In the genomic region with DNA sequence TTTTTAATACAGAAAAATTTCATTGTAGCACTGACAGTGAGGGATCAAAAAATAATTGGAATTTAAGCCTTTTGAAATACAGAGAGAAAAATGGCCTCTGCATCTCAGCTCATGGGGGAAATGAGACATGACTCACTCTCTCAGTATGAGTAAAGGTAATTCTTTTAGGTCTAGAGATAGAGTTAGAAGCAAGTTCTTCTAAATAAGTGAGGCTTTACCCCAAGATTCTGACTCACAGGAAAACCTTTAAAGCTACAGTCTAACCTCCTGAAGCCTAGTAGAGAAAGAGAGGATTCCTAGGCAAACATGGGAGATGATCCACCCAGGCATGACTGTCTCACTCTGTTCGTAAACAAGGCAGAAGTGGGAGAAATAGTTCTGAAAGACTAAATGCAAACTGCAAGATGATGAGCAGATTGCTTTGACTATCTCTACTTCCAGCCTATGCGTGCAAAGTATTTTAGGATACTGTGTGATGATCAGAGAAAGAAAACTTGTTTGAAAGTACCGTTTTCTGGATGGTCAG, we compare ENCODE assay signal across 8 cellular contexts.
DNase-seq lines count a peak whose midpoint lies in the region; ATAC-seq and TF ChIP-seq lines count a peak whose summit lies in the region.

No MANE protein-coding gene starts in this region.

- no peaks in the 10 kb centered on the region for H3K36me3 Mint-ChIP-seq in effector memory CD8-positive, alpha-beta T cell (ENCODE audit: insufficient read depth)

- no TSS peak for BruUV-seq in OCI-LY7 (replicated peaks; lab: Mats Ljungman, UMichigan)

- peaks cover 8 to 17% of the 10 kb centered on the region in 2 donors for H3K9me3 Mint-ChIP-seq in effector memory CD8-positive, alpha-beta T cell

- intact Hi-C loops in OCI-LY7 (cut with micrococcal nuclease; ENCODE audit: unreplicated experiment) (no loop called here), tibial artery (cut with DNase I; ENCODE audit: low total_unique reads) (no loop called here)

- H3K27me3 Mint-ChIP-seq in effector memory CD8-positive, alpha-beta T cell = no peaks in the 10 kb centered on the region

- H3K27me3 ChIP-seq in tibial artery = no peaks in the 10 kb centered on the region

- no peaks in the 10 kb centered on the region for H3K9me3 ChIP-seq in OCI-LY7 (ENCODE audit: low read length)
- H3K9me3 ChIP-seq in tibial artery = no peaks in the 10 kb centered on the region

- no peak overlapping the region for H3K4me3 ChIP-seq in cardiac fibroblast (replicated peaks in 1 of 2; ENCODE audit: low read depth in 2 of 2, low read length in 2 of 2)
- no peak overlapping the region for H3K4me3 ChIP-seq in OCI-LY7 (ENCODE audit: low read depth, low read length, poor library complexity, severe bottlenecking)
- H3K4me3 ChIP-seq in tibial artery = no peak overlapping the region

- no peaks in the 10 kb centered on the region for H3K79me2 ChIP-seq in OCI-LY7 (ENCODE audit: insufficient read depth, low read depth, low read length)

- no peak overlapping the region for H3K4me2 ChIP-seq in OCI-LY7 (ENCODE audit: low read length)

- ATAC-seq in GM19438 (IDR thresholded peaks at IDR 0.05; ENCODE audit: low read depth, unreplicated experiment) = peak; percentile 98
- ATAC-seq in HG03108 (IDR thresholded peaks at IDR 0.05; ENCODE audit: unreplicated experiment) = peak; percentile 98
- no peak for ATAC-seq in effector memory CD8-positive, alpha-beta T cell (replicated peaks)

- H3K27ac Mint-ChIP-seq in effector memory CD8-positive, alpha-beta T cell = no peak overlapping the region

- H3K4me1 ChIP-seq in OCI-LY7 (ENCODE audit: insufficient read depth, low read length, poor library complexity, severe bottlenecking) (no peaks in the 10 kb centered on the region), tibial artery (no peaks in the 10 kb centered on the region)

- H3K36me3 ChIP-seq in OCI-LY7 (ENCODE audit: insufficient read depth, low read length) (no peaks in the 10 kb centered on the region), tibial artery (no peaks in the 10 kb centered on the region)

- CTCF ChIA-PET in OCI-LY7 (lab: Charles Lee; ENCODE audit: unreplicated experiment) = no interaction called here

- no peak overlapping the region for H3K4me3 Mint-ChIP-seq in effector memory CD8-positive, alpha-beta T cell

- no peaks in the 10 kb centered on the region for H3K9me2 ChIP-seq in OCI-LY7 (ENCODE audit: insufficient read depth, low read length)

- H3K27ac ChIP-seq in OCI-LY7 (ENCODE audit: low read depth, low read length, poor library complexity, severe bottlenecking) (no peak overlapping the region), tibial artery (no peak overlapping the region)

- H3K4me1 Mint-ChIP-seq in effector memory CD8-positive, alpha-beta T cell (ENCODE audit: low read depth in 2 of 2) = no peaks in the 10 kb centered on the region

- TF ChIP-seq CTCF in cardiac fibroblast (IDR thresholded peaks at IDR 0.05; ENCODE audit: low read depth, low read length) = no peak
- no peak for TF ChIP-seq CTCF in OCI-LY7 (conservative IDR thresholded peaks at IDR 0.05; ENCODE audit: low read length)
- TF ChIP-seq CTCF in tibial artery (IDR thresholded peaks at IDR 0.05) = no peak

- H4K20me1 ChIP-seq in OCI-LY7 (ENCODE audit: insufficient read depth, low read length) = no peaks in the 10 kb centered on the region

- POLR2A ChIA-PET in OCI-LY7 (lab: Charles Lee) = interaction anchor here (0.5 to 0.6 kb wide), 2 partner anchors 23 to 347 kb away, joined by 3 read pairs; no protein-coding TSS in a partner anchor

- H2AFZ ChIP-seq in OCI-LY7 (ENCODE audit: low read length) = no peak overlapping the region

- peak; percentile 47 for DNase-seq in AG08396 (ENCODE audit: low spot score)
- DNase-seq in cardiac fibroblast (ENCODE audit: low read depth in 2 of 2) = peak; percentile 7 to 87
- DNase-seq in OCI-LY7 (ENCODE audit: low spot score) = no peak
- DNase-seq in effector memory CD8-positive, alpha-beta T cell = no peak
- no peak for DNase-seq in NCI-H748 (lab: John Stamatoyannopoulos, UW; ENCODE audit: unreplicated experiment)
- DNase-seq in tibial artery = no peak

Comparison
In these comparisons a context has a peak if more than half of its experiments do, and no peak if none do; other contexts are left out.
1. DNase-seq: peak in AG08396 (single experiment) and cardiac fibroblast (2 of 2); none in OCI-LY7 (single experiment), effector memory CD8-positive, alpha-beta T cell (0 of 3), NCI-H748 (single experiment) and tibial artery (0 of 2).